ENCODE assay signal across 26 cellular contexts in genomic region chr22:42288791-42289190, GRCh38.
"Had no signal": no experiment of that assay in that cellular context is flagged by ENCODE, and none has a peak within 500 bp of the region (broad histone marks: within the 10 kb centered on the region; RNA-seq: fewer than 3 reads in every experiment).

No MANE protein-coding gene starts in this region.

- H3K27ac ChIP-seq: body of pancreas, esophagus squamous epithelium, left lung, neutrophil, ovary, prostate gland, stomach, thyroid gland, upper lobe of right lung had no signal

- H3K36me3 ChIP-seq: esophagus squamous epithelium, left lung, neutrophil, ovary, prostate gland, stomach, thyroid gland, upper lobe of right lung had no signal

- H3K27me3 ChIP-seq: ovary, thyroid gland had no signal

- H3K4me3 Mint-ChIP-seq: activated B cell treated with CpG ODN at 0.5 μM for 24 hours; activated CD8-positive, alpha-beta memory T cell treated with anti-CD3 and anti-CD28 coated beads, Interleukin-2, amount 10 ng/mL, durations not matched to agents 7 days and 5 days; activated CD8-positive, alpha-beta T cell treated with anti-CD3 and anti-CD28 coated beads for 36 hours; activated naive CD8-positive, alpha-beta T cell; effector memory CD8-positive, alpha-beta T cell; mesothelial cell of epicardium; naive B cell; nephron progenitor cell; stimulated activated naive B cell treated with anti-CD40 and anti-IgM and Interleukin-4, amounts not matched to agents 10 μg/mL and 1 μg/mL and 100 μg/mL, for 72 hours had no signal

- H3K9me3 Mint-ChIP-seq: activated B cell treated with CpG ODN at 0.5 μM for 24 hours; activated CD8-positive, alpha-beta T cell treated with anti-CD3 and anti-CD28 coated beads for 36 hours; effector memory CD8-positive, alpha-beta T cell; mesothelial cell of epicardium; naive B cell; nephron progenitor cell; stimulated activated naive B cell treated with anti-CD40 and anti-IgM and Interleukin-4, amounts not matched to agents 10 μg/mL and 1 μg/mL and 100 μg/mL, for 72 hours had no signal

- H3K4me2 ChIP-seq: smooth muscle cell had no signal

- H3K27ac Mint-ChIP-seq: activated B cell treated with CpG ODN at 0.5 μM for 24 hours; activated CD8-positive, alpha-beta memory T cell treated with anti-CD3 and anti-CD28 coated beads, Interleukin-2, amount 10 ng/mL, durations not matched to agents 7 days and 5 days; activated CD8-positive, alpha-beta T cell treated with anti-CD3 and anti-CD28 coated beads for 36 hours; activated naive CD8-positive, alpha-beta T cell; nephron progenitor cell; stimulated activated naive B cell treated with anti-CD40 and anti-IgM and Interleukin-4, amounts not matched to agents 10 μg/mL and 1 μg/mL and 100 μg/mL, for 72 hours had no signal

- H3K27me3 Mint-ChIP-seq: activated naive CD8-positive, alpha-beta T cell had no signal

- ATAC-seq: activated CD8-positive, alpha-beta memory T cell treated with anti-CD3 and anti-CD28 coated beads, Interleukin-2, amount 10 ng/mL, durations not matched to agents 7 days and 5 days; activated CD8-positive, alpha-beta T cell treated with anti-CD3 and anti-CD28 coated beads for 36 hours; body of pancreas; effector memory CD8-positive, alpha-beta T cell; left lung; stimulated activated naive B cell treated with anti-CD40 and anti-IgM and Interleukin-4, amounts not matched to agents 10 μg/mL and 1 μg/mL and 100 μg/mL, for 72 hours; upper lobe of right lung had no signal

- H3K4me1 ChIP-seq: prostate gland, upper lobe of right lung had no signal

- H3K36me3 Mint-ChIP-seq: activated CD8-positive, alpha-beta memory T cell treated with anti-CD3 and anti-CD28 coated beads, Interleukin-2, amount 10 ng/mL, durations not matched to agents 7 days and 5 days; activated naive CD8-positive, alpha-beta T cell; mesothelial cell of epicardium; naive B cell; stimulated activated naive B cell treated with anti-CD40 and anti-IgM and Interleukin-4, amounts not matched to agents 10 μg/mL and 1 μg/mL and 100 μg/mL, for 72 hours had no signal

- H3K4me3 ChIP-seq: body of pancreas, esophagus squamous epithelium, left lung, ovary, prostate gland, smooth muscle cell, stomach, thyroid gland, upper lobe of right lung had no signal

- H3K9me3 ChIP-seq: body of pancreas, esophagus squamous epithelium, left lung, neutrophil, ovary, prostate gland, stomach, thyroid gland, upper lobe of right lung had no signal

- DNase-seq: activated B cell treated with CpG ODN at 0.5 μM for 24 hours; activated CD4-positive, alpha-beta T cell treated with anti-CD3 and anti-CD28 coated beads, Interleukin-2, amount 50 U/mL, for 1 hour; activated CD8-positive, alpha-beta memory T cell treated with anti-CD3 and anti-CD28 coated beads, Interleukin-2, amount 10 ng/mL, durations not matched to agents 7 days and 5 days; activated CD8-positive, alpha-beta T cell treated with anti-CD3 and anti-CD28 coated beads for 36 hours; activated effector memory CD4-positive, alpha-beta T cell treated with Interleukin-2 at 50 U/mL for 16 hours; activated naive CD4-positive, alpha-beta T cell treated with Interleukin-2 at 50 U/mL for 16 hours; aorta; cortex of kidney; effector memory CD8-positive, alpha-beta T cell; esophagus squamous epithelium; left lung; naive B cell; nephron progenitor cell; ovary; stimulated activated CD4-positive, alpha-beta T cell treated with anti-CD3 and anti-CD28 coated beads, Interleukin-2, amount 100 ng/mL, for 24 hours; stimulated activated naive B cell treated with anti-CD40 and anti-IgM and Interleukin-4, amounts not matched to agents 10 μg/mL and 1 μg/mL and 100 μg/mL, for 72 hours; stomach; thyroid gland; upper lobe of right lung had no signal

- FAIRE-seq: frontal cortex had no signal
